Comparison of ENCODE assay signal across 20 cellular contexts in genomic region chr20:18831830-18832229, GRCh38. TPM values are rescaled to one million over a fixed set of nuclear protein-coding genes. Genes with fewer than 3 reads are reported as not detected.
DNase-seq lines count a peak whose midpoint lies in the region; ATAC-seq, FAIRE-seq and TF ChIP-seq lines count a peak whose summit lies in the region.
"Had no signal": no experiment of that assay in that cellular context is flagged by ENCODE, and none has a peak within 500 bp of the region (broad histone marks: within the 10 kb centered on the region; RNA-seq: fewer than 3 reads in every experiment).

No MANE protein-coding gene starts in this region.

- POLR2A ChIA-PET in CD8-positive, alpha-beta memory T cell (lab: Charles Lee) = no interaction called here

- no peaks in the 10 kb centered on the region for H3K36me3 Mint-ChIP-seq in CD8-positive, alpha-beta memory T cell
- H3K36me3 Mint-ChIP-seq: CD4-positive, alpha-beta memory T cell; natural killer cell had no signal

- no peak overlapping the region for H3K4me3 ChIP-seq in stomach
- no peak overlapping the region for H3K4me3 ChIP-seq in CD8-positive, alpha-beta memory T cell (ENCODE audit: low read length)
- H3K4me3 ChIP-seq: gastrocnemius medialis, sigmoid colon had no signal

- CTCF ChIA-PET in CD8-positive, alpha-beta memory T cell (lab: Charles Lee) = no interaction called here

- TF ChIP-seq CTCF in stomach (IDR thresholded peaks at IDR 0.05) = no peak

- TF ChIP-seq POLR2A in H54 (IDR thresholded peaks at IDR 0.05; ENCODE audit: low read depth, low read length) = no peak
- TF ChIP-seq POLR2A in stomach (IDR thresholded peaks at IDR 0.05) = no peak

- H3K27ac ChIP-seq in stomach = peak overlapping the region in 3 of 5 donors; percentile 4 to 61 (median 16)
- no peak overlapping the region for H3K27ac ChIP-seq in CD8-positive, alpha-beta memory T cell (ENCODE audit: low read depth, low read length)
- H3K27ac ChIP-seq: gastrocnemius medialis had no signal

- peak; percentile 23 for FAIRE-seq in H54 (lab: Jason Lieb, UNC)
- FAIRE-seq: HTR-8/SVneo, keratinocyte had no signal

- H3K4me3 Mint-ChIP-seq in CD8-positive, alpha-beta memory T cell = no peak overlapping the region
- H3K4me3 Mint-ChIP-seq: activated CD8-positive, alpha-beta T cell treated with anti-CD3 and anti-CD28 coated beads, Interleukin-2, amount 10 ng/mL, durations not matched to agents 7 days and 5 days; CD4-positive, alpha-beta memory T cell; HFFc6; natural killer cell had no signal

- H3K27me3 Mint-ChIP-seq in CD8-positive, alpha-beta memory T cell = peaks cover 3 to 17% of the 10 kb centered on the region in 2 donors

- TF ChIP-seq EP300 in stomach (IDR thresholded peaks at IDR 0.05) = no peak

- no peaks in the 10 kb centered on the region for H3K36me3 ChIP-seq in stomach
- H3K36me3 ChIP-seq in CD8-positive, alpha-beta memory T cell (ENCODE audit: insufficient read depth, low read length) = no peaks in the 10 kb centered on the region
- H3K36me3 ChIP-seq: gastrocnemius medialis, sigmoid colon had no signal

- H3K4me1 Mint-ChIP-seq in CD8-positive, alpha-beta memory T cell = no peaks in the 10 kb centered on the region
- H3K4me1 Mint-ChIP-seq: CD4-positive, alpha-beta memory T cell; natural killer cell had no signal

- no peaks in the 10 kb centered on the region for H3K27me3 ChIP-seq in stomach
- no peaks in the 10 kb centered on the region for H3K27me3 ChIP-seq in CD8-positive, alpha-beta memory T cell (ENCODE audit: insufficient read depth, low read length, poor library complexity, severe bottlenecking)
- H3K27me3 ChIP-seq: gastrocnemius medialis, sigmoid colon had no signal

- H3K27ac Mint-ChIP-seq in CD8-positive, alpha-beta memory T cell = no peak overlapping the region
- H3K27ac Mint-ChIP-seq: activated CD8-positive, alpha-beta T cell treated with anti-CD3 and anti-CD28 coated beads, Interleukin-2, amount 10 ng/mL, durations not matched to agents 7 days and 5 days; CD4-positive, alpha-beta memory T cell; HFFc6; natural killer cell had no signal

- no peaks in the 10 kb centered on the region for H3K9me3 ChIP-seq in stomach
- no peaks in the 10 kb centered on the region for H3K9me3 ChIP-seq in CD8-positive, alpha-beta memory T cell (ENCODE audit: low read length)
- H3K9me3 ChIP-seq: gastrocnemius medialis, sigmoid colon had no signal

- no peaks in the 10 kb centered on the region for H3K9me3 Mint-ChIP-seq in CD8-positive, alpha-beta memory T cell
- H3K9me3 Mint-ChIP-seq: HFFc6, natural killer cell had no signal

- intact Hi-C loops in stomach (cut with DNase I; ENCODE audit: low total_unique reads) (no loop called here), posterior vena cava (cut with DNase I) (no loop called here)

- H3K4me1 ChIP-seq in stomach = peaks cover 9 to 19% (median 13%) of the 10 kb centered on the region in 4 donors
- no peaks in the 10 kb centered on the region for H3K4me1 ChIP-seq in CD8-positive, alpha-beta memory T cell (ENCODE audit: insufficient read depth, low read length)
- H3K4me1 ChIP-seq: gastrocnemius medialis had no signal

- WGBS in stomach, 5 donors = 32 to 48% (median 43%) methylated on average over 3 of the region's 3 CpGs

- ATAC-seq in HG03571 (IDR thresholded peaks at IDR 0.05; ENCODE audit: unreplicated experiment) = no peak
- ATAC-seq: activated CD8-positive, alpha-beta T cell treated with anti-CD3 and anti-CD28 coated beads, Interleukin-2, amount 10 ng/mL, durations not matched to agents 7 days and 5 days; gastrocnemius medialis; natural killer cell had no signal

- DNase-seq in H54 (ENCODE audit: insufficient read length, low spot score) (peak; percentile 24), OCI-M1 (lab: John Stamatoyannopoulos, UW) (peak; percentile 53), glomerular visceral epithelial cell (ENCODE audit: extremely low spot score) (peak; percentile 69), stomach (no peak), posterior vena cava (ENCODE audit: low spot score) (no peak)
- DNase-seq in CD8-positive, alpha-beta memory T cell = no peak
- DNase-seq in activated CD4-positive, CD25-positive, alpha-beta regulatory T cell treated with anti-CD3 and anti-CD28 coated beads, Interleukin-2, amount 50 U/mL, for 72 hours = no peak
- DNase-seq: activated CD8-positive, alpha-beta T cell treated with anti-CD3 and anti-CD28 coated beads, Interleukin-2, amount 10 ng/mL, durations not matched to agents 7 days and 5 days; activated gamma-delta T cell treated with Interleukin-2 at 50 U/mL for 16 hours; CD4-positive, alpha-beta memory T cell; effector CD4-positive, alpha-beta T cell; gastrocnemius medialis; HFFc6; natural killer cell; NCI-H1105 treated with DMSO at 0.1 percent for 48 hours; sigmoid colon had no signal

RNA-seq across cellular contexts. Expression of gene SCP2D1, which starts 18.2 kb away (rescaled TPM):
- not detected for total RNA-seq in stomach
- polyA plus RNA-seq in stomach = not detected
- not detected for total RNA-seq in CD8-positive, alpha-beta memory T cell
- not detected for polyA plus RNA-seq in CD8-positive, alpha-beta memory T cell
- not detected for total RNA-seq in posterior vena cava
- total RNA-seq: activated CD8-positive, alpha-beta T cell treated with anti-CD3 and anti-CD28 coated beads, Interleukin-2, amount 10 ng/mL, durations not matched to agents 7 days and 5 days; CD4-positive, alpha-beta memory T cell; gastrocnemius medialis; HFFc6; natural killer cell; NCI-H460 had no signal
- polyA plus RNA-seq: CD4-positive, alpha-beta memory T cell; keratinocyte; sigmoid colon had no signal

Comparison
In these comparisons a context has a peak if more than half of its experiments do, and no peak if none do; other contexts are left out.
1. DNase-seq: peak in H54 (single experiment), OCI-M1 (single experiment) and glomerular visceral epithelial cell (single experiment); none in stomach (single experiment), CD8-positive, alpha-beta memory T cell (0 of 5), posterior vena cava (single experiment) and activated CD4-positive, CD25-positive, alpha-beta regulatory T cell treated with anti-CD3 and anti-CD28 coated beads, Interleukin-2, amount 50 U/mL, for 72 hours (single experiment).